In genomic region chr15:63015618-63016017, GRCh38 we compare ENCODE assay signal across 13 cellular contexts. TPM values are rescaled to one million over a fixed set of nuclear protein-coding genes. Genes with fewer than 3 reads are reported as not detected.
DNase-seq lines count a peak whose midpoint lies in the region; ATAC-seq and TF ChIP-seq lines count a peak whose summit lies in the region.
"Had no signal": no experiment of that assay in that cellular context is flagged by ENCODE, and none has a peak within 500 bp of the region (broad histone marks: within the 10 kb centered on the region; RNA-seq: fewer than 3 reads in every experiment).

No MANE protein-coding gene starts in this region.

- no peaks in the 10 kb centered on the region for H3K36me3 Mint-ChIP-seq in activated CD4-positive, alpha-beta T cell treated with anti-CD3 and anti-CD28 coated beads, Interleukin-2, amount 10 ng/mL, durations not matched to agents 24 days and 14 days (ENCODE audit: low read depth)
- no peaks in the 10 kb centered on the region for H3K36me3 Mint-ChIP-seq in CD8-positive, alpha-beta memory T cell
- H3K36me3 Mint-ChIP-seq: WTC11 had no signal

- no peaks in the 10 kb centered on the region for H3K9me3 ChIP-seq in RWPE2 (ENCODE audit: severe bottlenecking)
- H3K9me3 ChIP-seq in psoas muscle: no peaks in the 10 kb centered on the region
- H3K9me3 ChIP-seq in A673 (ENCODE audit: low read depth, low read length, poor library complexity, severe bottlenecking): no peaks in the 10 kb centered on the region
- H3K9me3 ChIP-seq in CD8-positive, alpha-beta memory T cell (ENCODE audit: low read length): no peaks in the 10 kb centered on the region

- H3K9me3 Mint-ChIP-seq in activated CD4-positive, alpha-beta T cell treated with anti-CD3 and anti-CD28 coated beads, Interleukin-2, amount 10 ng/mL, durations not matched to agents 24 days and 14 days: no peaks in the 10 kb centered on the region
- no peaks in the 10 kb centered on the region for H3K9me3 Mint-ChIP-seq in CD8-positive, alpha-beta memory T cell
- H3K9me3 Mint-ChIP-seq: central memory CD8-positive, alpha-beta T cell had no signal

- CTCF ChIA-PET in A673 (lab: Charles Lee): no interaction called here
- CTCF ChIA-PET in CD8-positive, alpha-beta memory T cell (lab: Charles Lee): no interaction called here

- no peak overlapping the region for H3K27ac Mint-ChIP-seq in activated CD4-positive, alpha-beta T cell treated with anti-CD3 and anti-CD28 coated beads, Interleukin-2, amount 10 ng/mL, durations not matched to agents 24 days and 14 days
- H3K27ac Mint-ChIP-seq in CD8-positive, alpha-beta memory T cell: no peak overlapping the region
- H3K27ac Mint-ChIP-seq: WTC11 had no signal

- WGBS in psoas muscle, 3 donors: 26 to 58% (median 43%) methylated on average over 1 of the region's 1 CpG

- H3K4me3 Mint-ChIP-seq in activated CD4-positive, alpha-beta T cell treated with anti-CD3 and anti-CD28 coated beads, Interleukin-2, amount 10 ng/mL, durations not matched to agents 24 days and 14 days: no peak overlapping the region
- no peak overlapping the region for H3K4me3 Mint-ChIP-seq in CD8-positive, alpha-beta memory T cell
- H3K4me3 Mint-ChIP-seq: central memory CD8-positive, alpha-beta T cell; WTC11 had no signal

- ATAC-seq in RWPE2 (ENCODE audit: low read depth) (peak; percentile 19; the same call in 1 of the 3 replicates), psoas muscle (peak; percentile 36 to 52 (median 40))
- ATAC-seq: WTC11 had no signal

- no peak for TF ChIP-seq CTCF in RWPE2 (IDR thresholded peaks at IDR 0.05; ENCODE audit: poor library complexity, severe bottlenecking)
- no peak for TF ChIP-seq CTCF in psoas muscle (IDR thresholded peaks at IDR 0.05)
- no peak for TF ChIP-seq CTCF in A673 (conservative IDR thresholded peaks at IDR 0.05; ENCODE audit: low read depth, low read length)

- BruUV-seq in A673 (replicated peaks; lab: Mats Ljungman, UMichigan): no TSS peak

- H3K36me3 ChIP-seq in RWPE2 (ENCODE audit: low read depth) (no peaks in the 10 kb centered on the region), psoas muscle (ENCODE audit: insufficient read depth in 1 of 2, low read depth in 1 of 2) (no peaks in the 10 kb centered on the region), A673 (ENCODE audit: insufficient read depth, low read length, poor library complexity, severe bottlenecking) (no peaks in the 10 kb centered on the region)
- no peaks in the 10 kb centered on the region for H3K36me3 ChIP-seq in CD8-positive, alpha-beta memory T cell (ENCODE audit: insufficient read depth, low read length)

- no peaks in the 10 kb centered on the region for H3K27me3 ChIP-seq in RWPE2 (ENCODE audit: insufficient read depth, poor library complexity, severe bottlenecking)
- H3K27me3 ChIP-seq in psoas muscle (ENCODE audit: insufficient read depth in 3 of 3, low read length in 2 of 3): no peaks in the 10 kb centered on the region
- H3K27me3 ChIP-seq in A673 (replicated peaks; ENCODE audit: insufficient read depth, low read depth, low read length, poor library complexity): no peaks in the 10 kb centered on the region
- H3K27me3 ChIP-seq in CD8-positive, alpha-beta memory T cell (ENCODE audit: insufficient read depth, low read length, poor library complexity, severe bottlenecking): no peaks in the 10 kb centered on the region

- H3K27ac ChIP-seq in RWPE2 (ENCODE audit: poor library complexity, severe bottlenecking) (peak overlapping the region; percentile 17), psoas muscle (peak overlapping the region; percentile 66), A673 (ENCODE audit: low read depth, low read length, poor library complexity, severe bottlenecking) (no peak overlapping the region)
- no peak overlapping the region for H3K27ac ChIP-seq in CD8-positive, alpha-beta memory T cell (ENCODE audit: low read depth, low read length)

- intact Hi-C loops in psoas muscle (cut with DNase I) (no loop called here), A673 (cut with micrococcal nuclease; ENCODE audit: unreplicated experiment) (no loop called here)
- intact Hi-C loops in activated CD4-positive, alpha-beta T cell treated with anti-CD3 and anti-CD28 coated beads, Interleukin-2, amount 10 ng/mL, durations not matched to agents 24 days and 14 days (cut with micrococcal nuclease): no loop called here

- POLR2A ChIA-PET in A673 (lab: Charles Lee; ENCODE audit: low non-redundant PET): no interaction called here
- POLR2A ChIA-PET in CD8-positive, alpha-beta memory T cell (lab: Charles Lee): no interaction called here

- peaks cover 3% of the 10 kb centered on the region for H3K4me1 Mint-ChIP-seq in activated CD4-positive, alpha-beta T cell treated with anti-CD3 and anti-CD28 coated beads, Interleukin-2, amount 10 ng/mL, durations not matched to agents 24 days and 14 days
- no peaks in the 10 kb centered on the region for H3K4me1 Mint-ChIP-seq in CD8-positive, alpha-beta memory T cell
- H3K4me1 Mint-ChIP-seq: central memory CD8-positive, alpha-beta T cell had no signal

- no peak overlapping the region for H3K4me3 ChIP-seq in RWPE2 (ENCODE audit: severe bottlenecking)
- no peak overlapping the region for H3K4me3 ChIP-seq in psoas muscle
- H3K4me3 ChIP-seq in A673 (ENCODE audit: low read depth, low read length, poor library complexity, severe bottlenecking): no peak overlapping the region
- H3K4me3 ChIP-seq in CD8-positive, alpha-beta memory T cell (ENCODE audit: low read length): no peak overlapping the region

- peak; percentile 89 for DNase-seq in ELR (ENCODE audit: low read depth)
- DNase-seq in RWPE2 (ENCODE audit: low spot score): no peak
- DNase-seq in fibroblast of the conjunctiva (ENCODE audit: low read depth): peak; percentile 50
- DNase-seq in psoas muscle: peak; percentile 43 to 63
- DNase-seq in A673 (ENCODE audit: low spot score): no peak
- DNase-seq in activated CD4-positive, alpha-beta T cell treated with anti-CD3 and anti-CD28 coated beads, Interleukin-2, amount 10 ng/mL, durations not matched to agents 24 days and 14 days: no peak
- DNase-seq in CD8-positive, alpha-beta memory T cell: no peak
- no peak for DNase-seq in islet precursor cell
- DNase-seq: midbrain; NCI-H524 treated with DMSO at 0.1 percent for 48 hours; stimulated activated CD4-positive, alpha-beta T cell treated with anti-CD3 and anti-CD28 coated beads, Interleukin-4, amount 100 ng/mL, for 24 hours had no signal

- peaks cover 4% of the 10 kb centered on the region for H3K27me3 Mint-ChIP-seq in activated CD4-positive, alpha-beta T cell treated with anti-CD3 and anti-CD28 coated beads, Interleukin-2, amount 10 ng/mL, durations not matched to agents 24 days and 14 days
- peaks cover 1 to 3% of the 10 kb centered on the region in 2 donors for H3K27me3 Mint-ChIP-seq in CD8-positive, alpha-beta memory T cell
- H3K27me3 Mint-ChIP-seq: central memory CD8-positive, alpha-beta T cell had no signal

- H3K4me1 ChIP-seq in RWPE2 (ENCODE audit: insufficient read depth, poor library complexity, severe bottlenecking) (peaks cover 44% of the 10 kb centered on the region), psoas muscle (peaks cover 28% of the 10 kb centered on the region), A673 (ENCODE audit: insufficient read depth, low read length, poor library complexity, severe bottlenecking) (peaks cover 13% of the 10 kb centered on the region)
- no peaks in the 10 kb centered on the region for H3K4me1 ChIP-seq in CD8-positive, alpha-beta memory T cell (ENCODE audit: insufficient read depth, low read length)

RNA-seq across cellular contexts. Expression of gene TPM1, which starts 26.9 kb away (rescaled TPM):
- total RNA-seq in psoas muscle (1,000 to 10,000 TPM; 1,097 to 5,131 (median 2,563) TPM), A673 (2021) (31.2 and 34.5 TPM in 2 replicates)
- polyA plus RNA-seq in psoas muscle: 1,000 to 10,000 TPM; 1,146 to 4,515 (median 3,805) TPM
- 10.1 and 10.6 TPM in 2 replicates for total RNA-seq in activated CD4-positive, alpha-beta T cell treated with anti-CD3 and anti-CD28 coated beads, Interleukin-2, amount 10 ng/mL, durations not matched to agents 24 days and 14 days
- total RNA-seq in CD8-positive, alpha-beta memory T cell: 1 to 10 TPM; 9.4 to 9.9 TPM
- polyA plus RNA-seq in CD8-positive, alpha-beta memory T cell: 8.3 TPM

Comparison
In these comparisons a context has a peak if more than half of its experiments do, and no peak if none do; other contexts are left out.
1. DNase-seq: peak in ELR (single experiment), fibroblast of the conjunctiva (single experiment) and psoas muscle (2 of 2); none in RWPE2 (single experiment), A673 (single experiment), activated CD4-positive, alpha-beta T cell treated with anti-CD3 and anti-CD28 coated beads, Interleukin-2, amount 10 ng/mL, durations not matched to agents 24 days and 14 days (single experiment), CD8-positive, alpha-beta memory T cell (0 of 5) and islet precursor cell (single experiment).
2. H3K27ac ChIP-seq: peak in RWPE2 (single experiment) and psoas muscle (single experiment); none in A673 (single experiment) and CD8-positive, alpha-beta memory T cell (single experiment).
3. RNA of gene TPM1, which starts 26.9 kb away (total RNA-seq): 1,097 to 5,131 TPM in psoas muscle; 31.2 to 34.5 TPM in A673, 10.1 to 10.6 TPM in activated CD4-positive, alpha-beta T cell treated with anti-CD3 and anti-CD28 coated beads, Interleukin-2, amount 10 ng/mL, durations not matched to agents 24 days and 14 days and 9.4 to 9.9 TPM in CD8-positive, alpha-beta memory T cell; every median in the first group is over 10 times any median in the second.